ENCODE assay signal across 9 cellular contexts in the genomic region with DNA sequence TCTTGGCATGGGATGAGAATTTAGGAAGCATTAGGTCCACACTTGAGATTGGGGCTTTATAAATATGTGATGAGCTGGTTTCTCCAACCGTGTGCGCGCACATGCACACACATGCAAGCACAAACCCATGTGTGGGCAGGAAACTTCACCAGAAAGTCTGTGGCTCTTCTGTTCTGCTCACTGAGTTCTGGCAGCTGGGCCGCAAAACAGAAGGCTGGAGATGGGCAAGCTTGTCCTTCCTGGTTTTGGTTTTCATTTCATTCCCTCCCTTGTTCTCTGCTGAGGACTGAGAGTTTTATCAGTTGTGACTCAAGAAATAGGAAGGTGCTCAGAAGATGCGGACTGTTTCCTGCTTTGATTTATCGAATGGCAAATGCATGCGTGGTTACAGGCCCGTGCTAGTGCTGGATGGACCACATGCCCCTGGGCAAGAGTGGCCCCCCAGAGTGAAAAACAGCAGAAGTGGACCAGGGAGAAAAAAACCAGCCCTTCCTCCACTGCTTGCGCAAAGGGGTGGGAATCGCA. TPM values are rescaled to one million over a fixed set of nuclear protein-coding genes. Genes with fewer than 3 reads are reported as not detected.
DNase-seq lines count a peak whose midpoint lies in the region; ATAC-seq and TF ChIP-seq lines count a peak whose summit lies in the region.
"Had no signal": no experiment of that assay in that cellular context is flagged by ENCODE, and none has a peak within 500 bp of the region (broad histone marks: within the 10 kb centered on the region; RNA-seq: fewer than 3 reads in every experiment).

No MANE protein-coding gene starts in this region.

- H3K27ac Mint-ChIP-seq in activated CD4-positive, alpha-beta memory T cell treated with anti-CD3 and anti-CD28 coated beads for 36 hours = peak overlapping the region; percentile 80
- peak overlapping the region; percentile 77 to 90 (median 87) for H3K27ac Mint-ChIP-seq in immature natural killer cell

- POLR2A ChIA-PET in activated CD4-positive, alpha-beta memory T cell treated with anti-CD3 and anti-CD28 coated beads for 36 hours (lab: Charles Lee) = interaction anchor here (0.6 to 1.8 kb wide), 4 partner anchors 10 to 37 kb away, joined by 3 to 12 read pairs (median 5); a partner anchor contains a TSS

- H3K27me3 Mint-ChIP-seq in activated CD4-positive, alpha-beta memory T cell treated with anti-CD3 and anti-CD28 coated beads for 36 hours = no peaks in the 10 kb centered on the region
- H3K27me3 Mint-ChIP-seq in immature natural killer cell (ENCODE audit: low read depth in 3 of 3) = peaks cover 2 to 7% (median 2%) of the 10 kb centered on the region in 3 donors

- TF ChIP-seq CTCF in testis (IDR thresholded peaks at IDR 0.05) = no peak

- CTCF ChIA-PET in activated CD4-positive, alpha-beta memory T cell treated with anti-CD3 and anti-CD28 coated beads for 36 hours (lab: Charles Lee) = interaction anchor here (0.7 to 2.4 kb wide), 8 partner anchors 10 to 83 kb away, joined by 3 to 9 read pairs (median 4); no protein-coding TSS in a partner anchor

- peak overlapping the region; percentile 0 to 65 for H3K27ac ChIP-seq in testis

- 63 to 74% methylated on average over 10 of the region's 10 CpGs for WGBS in testis, 2 donors

- H3K4me3 Mint-ChIP-seq in activated CD4-positive, alpha-beta memory T cell treated with anti-CD3 and anti-CD28 coated beads for 36 hours = peak overlapping the region; percentile 10
- H3K4me3 Mint-ChIP-seq in immature natural killer cell = peak overlapping the region; percentile 50 to 64 (median 59)

- H3K4me1 Mint-ChIP-seq in activated CD4-positive, alpha-beta memory T cell treated with anti-CD3 and anti-CD28 coated beads for 36 hours (ENCODE audit: low read depth) = peaks cover 81% of the 10 kb centered on the region
- peaks cover 61 to 77% of the 10 kb centered on the region in 2 donors for H3K4me1 Mint-ChIP-seq in immature natural killer cell

- no peaks in the 10 kb centered on the region for H3K9me3 Mint-ChIP-seq in activated CD4-positive, alpha-beta memory T cell treated with anti-CD3 and anti-CD28 coated beads for 36 hours
- no peaks in the 10 kb centered on the region for H3K9me3 Mint-ChIP-seq in immature natural killer cell

- DNase-seq in NOMO-1 (lab: John Stamatoyannopoulos, UW; ENCODE audit: unreplicated experiment in 2 of 2) (peak; percentile 15 to 49), NOMO-1 treated with dmso at 0.1 percent for 144 hours (lab: John Stamatoyannopoulos, UW; ENCODE audit: unreplicated experiment) (no peak), immature natural killer cell (peak in 1 of 3 donors; percentile 31), testis (peak; percentile 61), H4 (ENCODE audit: low spot score) (no peak)
- peak; percentile 53 for DNase-seq in activated CD4-positive, alpha-beta memory T cell treated with anti-CD3 and anti-CD28 coated beads for 36 hours

- no peak for TF ChIP-seq POLR2A in testis (IDR thresholded peaks at IDR 0.05)

- H3K4me1 ChIP-seq in testis = peaks cover 12% of the 10 kb centered on the region

- no peaks in the 10 kb centered on the region for H3K36me3 ChIP-seq in testis (ENCODE audit: low read depth, missing control alignments)

- peak; percentile 62 for ATAC-seq in HG03045 (IDR thresholded peaks at IDR 0.05; ENCODE audit: unreplicated experiment)
- ATAC-seq in GM18873 (IDR thresholded peaks at IDR 0.05; ENCODE audit: low FRiP score, unreplicated experiment) = no peak

- no peaks in the 10 kb centered on the region for H3K9me3 ChIP-seq in testis

- intact Hi-C loops in activated CD4-positive, alpha-beta memory T cell treated with anti-CD3 and anti-CD28 coated beads for 36 hours (cut with micrococcal nuclease) = no loop called here
- intact Hi-C loops in testis (cut with DNase I; ENCODE audit: low total_unique reads) = no loop called here

- H3K36me3 Mint-ChIP-seq in activated CD4-positive, alpha-beta memory T cell treated with anti-CD3 and anti-CD28 coated beads for 36 hours = peaks cover 47% of the 10 kb centered on the region
- no peaks in the 10 kb centered on the region for H3K36me3 Mint-ChIP-seq in immature natural killer cell

- H3K27me3 ChIP-seq in testis = no peaks in the 10 kb centered on the region

- no peak overlapping the region for H3K4me3 ChIP-seq in testis

RNA-seq across cellular contexts. Expression of a gene that starts 14.1 kb away (rescaled TPM):
- 10 to 100 TPM; 62.9 to 65.0 TPM for total RNA-seq in activated CD4-positive, alpha-beta memory T cell treated with anti-CD3 and anti-CD28 coated beads for 36 hours
- polyA plus RNA-seq in immature natural killer cell = 1 to 10 TPM; 1.0 to 3.4 (median 3.0) TPM
- total RNA-seq in testis = 10 to 100 TPM; 12.4 to 14.6 TPM
- 24.9 TPM for polyA plus RNA-seq in testis (ENCODE audit: insufficient read depth, low read depth, low replicate concordance)
- total RNA-seq in H4 (2014; rRNA removed; shearing (Covaris generic)) = 4.3 and 4.6 TPM in 2 replicates

RNA-seq across cellular contexts. Expression of a gene that starts 40.8 kb away (rescaled TPM):
- under 1 TPM in 1 of 2 experiments, not detected in 1; 0.12 TPM for total RNA-seq in activated CD4-positive, alpha-beta memory T cell treated with anti-CD3 and anti-CD28 coated beads for 36 hours
- polyA plus RNA-seq in immature natural killer cell = under 1 TPM in 1 of 3 donors, not detected in 2; 0.16 TPM
- total RNA-seq in testis = 10 to 100 TPM; 15.5 to 47.4 TPM
- polyA plus RNA-seq in testis (ENCODE audit: insufficient read depth, low read depth, low replicate concordance) = 72.0 TPM
- total RNA-seq in H4 (2014; rRNA removed; shearing (Covaris generic)) = 0.21 TPM in 1 of 2 replicates, not detected in the other
- polyA plus RNA-seq: neural cell had no signal

Comparison
In these comparisons a context has a peak if more than half of its experiments do, and no peak if none do; other contexts are left out.
1. DNase-seq: peak in NOMO-1 (2 of 2), activated CD4-positive, alpha-beta memory T cell treated with anti-CD3 and anti-CD28 coated beads for 36 hours (single experiment) and testis (single experiment); none in NOMO-1 treated with dmso at 0.1 percent for 144 hours (single experiment) and H4 (single experiment).
2. RNA of a gene that starts 14.1 kb away (total RNA-seq): 62.9 to 65.0 TPM in activated CD4-positive, alpha-beta memory T cell treated with anti-CD3 and anti-CD28 coated beads for 36 hours; 12.4 to 14.6 TPM in testis and 4.3 to 4.6 TPM in H4; every median in the first group is over 4 times any median in the second.
3. RNA of a gene that starts 40.8 kb away (total RNA-seq): 15.5 to 47.4 TPM in testis; 0.21 TPM in H4 and 0.12 TPM in activated CD4-positive, alpha-beta memory T cell treated with anti-CD3 and anti-CD28 coated beads for 36 hours; every median in the first group is over 10 times any median in the second.